Comparison of ENCODE assay signal across 8 cellular contexts in the genomic region with DNA sequence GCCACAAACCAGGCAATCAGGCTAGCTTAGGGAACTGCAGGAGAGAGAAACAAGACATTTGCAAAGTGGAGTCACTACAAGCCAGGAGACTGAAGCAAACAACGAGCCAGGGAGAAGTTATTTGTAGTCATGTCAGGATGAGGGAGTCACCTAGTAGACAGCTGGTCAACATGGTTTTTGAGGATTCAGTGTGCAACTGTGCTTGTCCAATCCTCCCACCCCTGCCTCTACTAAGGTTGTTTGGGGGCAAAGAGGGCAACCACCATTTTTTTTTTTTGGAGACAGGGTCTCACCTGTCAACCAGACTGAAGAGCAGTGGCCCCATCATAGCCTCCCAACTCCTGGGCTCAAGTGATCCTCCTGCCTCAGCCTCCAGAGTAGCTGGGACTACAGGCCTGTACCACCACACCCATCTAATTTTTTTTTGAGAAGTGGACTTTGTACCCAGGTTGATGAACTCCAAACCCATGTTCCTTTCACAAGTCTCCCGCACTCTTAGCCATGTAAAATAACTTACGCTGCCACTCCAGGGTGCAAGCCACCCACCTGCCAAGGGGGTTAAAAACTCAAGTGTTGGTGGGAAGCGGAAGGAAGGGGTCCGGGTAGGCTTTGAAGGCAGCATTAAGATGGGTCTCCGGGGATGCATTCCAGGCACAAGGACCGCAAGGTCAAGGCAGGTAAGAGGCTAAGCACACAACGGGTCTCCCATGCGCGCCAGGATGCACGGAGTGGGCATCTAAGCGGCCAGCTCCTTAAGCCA. TPM values are rescaled to one million over a fixed set of nuclear protein-coding genes. Genes with fewer than 3 reads are reported as not detected.
DNase-seq lines count a peak whose midpoint lies in the region; ATAC-seq and TF ChIP-seq lines count a peak whose summit lies in the region.

No MANE protein-coding gene starts in this region.

- no peak overlapping the region for H2AFZ ChIP-seq in GM23338

- no peaks in the 10 kb centered on the region for H3K27me3 ChIP-seq in GM23338 (ENCODE audit: insufficient read depth)

- peaks cover 17% of the 10 kb centered on the region for H3K4me1 ChIP-seq in GM23338 (ENCODE audit: insufficient read depth)

- H3F3A ChIP-seq in GM23338 (replicated peaks; ENCODE audit: low read depth), result peaks cover 59% of the 10 kb centered on the region

- H4K20me1 ChIP-seq in GM23338 (replicated peaks; ENCODE audit: insufficient read depth), result peaks cover 36% of the 10 kb centered on the region

- no peak for ATAC-seq in GM23338
- ATAC-seq in T-helper 17 cell, result no peak
- no peak for ATAC-seq in GM19397 (IDR thresholded peaks at IDR 0.05; ENCODE audit: unreplicated experiment)
- ATAC-seq in GM18520 (IDR thresholded peaks at IDR 0.05; ENCODE audit: unreplicated experiment), result no peak

- H3K27ac Mint-ChIP-seq in GM23338 (peak overlapping the region; percentile 89), T-helper 17 cell (peak overlapping the region; percentile 95)

- H3K36me3 Mint-ChIP-seq in GM23338 (ENCODE audit: low read depth) (peaks cover 52% of the 10 kb centered on the region), T-helper 17 cell (ENCODE audit: low read depth) (peaks cover 4% of the 10 kb centered on the region)

- H3K4me2 ChIP-seq in GM23338, result peak overlapping the region; percentile 99

- H3K27ac ChIP-seq in GM23338 (ENCODE audit: low read depth), result peak overlapping the region; percentile 91

- H3K4me3 ChIP-seq in GM23338 (peak overlapping the region; percentile 99), foreskin fibroblast (ENCODE audit: low read depth in 1 of 2, low read length in 2 of 2) (peak overlapping the region; percentile 78 to 96), skeletal muscle cell (ENCODE audit: low read depth, low read length) (peak overlapping the region; percentile 94)

- TF ChIP-seq CTCF in GM23338 (conservative IDR thresholded peaks at IDR 0.05; ENCODE audit: low read depth in 2 of 2) (no peak), foreskin fibroblast (IDR thresholded peaks at IDR 0.05; ENCODE audit: low read depth, low read length) (no peak)

- H3K9me3 ChIP-seq in T-helper 17 cell (ENCODE audit: control insufficient read depth, low read length, poor library complexity, severe bottlenecking), result no peaks in the 10 kb centered on the region

- H3K79me2 ChIP-seq in GM23338 (replicated peaks; ENCODE audit: insufficient read depth), result peaks cover 32% of the 10 kb centered on the region

- peaks cover 3% of the 10 kb centered on the region; the same call in 1 of the 3 replicates for H3K9me3 Mint-ChIP-seq in GM23338

- DNase-seq in GM23338 (ENCODE audit: low spot score) (no peak), T-helper 17 cell (no peak), foreskin fibroblast (peak in 1 of 2 donors; percentile 19), skeletal muscle cell (ENCODE audit: low read depth) (no peak), NCI-H446 (lab: John Stamatoyannopoulos, UW) (no peak), NCI-H2196 (lab: John Stamatoyannopoulos, UW; ENCODE audit: unreplicated experiment) (no peak)

- H3K9me2 ChIP-seq in GM23338 (ENCODE audit: insufficient read depth), result no peaks in the 10 kb centered on the region

- peak overlapping the region; percentile 97 for H3K4me3 Mint-ChIP-seq in GM23338
- H3K4me3 Mint-ChIP-seq in T-helper 17 cell, result peak overlapping the region; percentile 95

- H3K4me1 Mint-ChIP-seq in GM23338, result peaks cover 23% of the 10 kb centered on the region
- H3K4me1 Mint-ChIP-seq in T-helper 17 cell, result peaks cover 19% of the 10 kb centered on the region

- peaks cover 32% of the 10 kb centered on the region for H3K36me3 ChIP-seq in GM23338 (ENCODE audit: insufficient read depth)

- H3K27me3 Mint-ChIP-seq in GM23338 (ENCODE audit: insufficient read depth, low read depth, poor library complexity), result peaks cover 28% of the 10 kb centered on the region
- H3K27me3 Mint-ChIP-seq in T-helper 17 cell, result no peaks in the 10 kb centered on the region

TF ChIP-seq in GM23338, 12 proteins besides CTCF, POLR2A, EP300 and RAD21:
- TF ChIP-seq STAT1 (IDR thresholded peaks at IDR 0.05; ENCODE audit: unreplicated experiment), result no peak
- no peak for TF ChIP-seq JUNB (IDR thresholded peaks at IDR 0.05; ENCODE audit: unreplicated experiment)
- no peak for TF ChIP-seq NANOG (IDR thresholded peaks at IDR 0.05; ENCODE audit: borderline replicate concordance)
- TF ChIP-seq ETS1 (IDR thresholded peaks at IDR 0.05), result no peak
- no peak for TF ChIP-seq CREB1 (CRISPR knock-in tag; IDR thresholded peaks at IDR 0.05; ENCODE audit: low read depth)
- peak; percentile 12; the same call in 1 of the 2 replicates for TF ChIP-seq POLR2AphosphoS5 (IDR thresholded peaks at IDR 0.05; ENCODE audit: low read depth)
- TF ChIP-seq ZNF462 (CRISPR knock-in tag; IDR thresholded peaks at IDR 0.05), result no peak

RNA-seq across cellular contexts. Expression of gene RPL35, which starts 1.0 kb away (rescaled TPM):
- 1,202 and 1,683 TPM in 2 replicates for total RNA-seq in GM23338 (2014; rRNA removed; shearing (Covaris generic))
- polyA plus RNA-seq in GM23338 (2016; fragmentation: Nextera tagmentation; extraction: Ambion mirVana), result 4,143 and 4,572 TPM in 2 replicates
- total RNA-seq in T-helper 17 cell, result 1,000 to 10,000 TPM; 1,657 to 1,708 TPM

RNA-seq across cellular contexts. Expression of gene ARPC5L, which starts 1.2 kb away (rescaled TPM):
- total RNA-seq in GM23338 (2014; rRNA removed; shearing (Covaris generic)), result 35.9 and 41.2 TPM in 2 replicates
- 84.5 and 87.3 TPM in 2 replicates for polyA plus RNA-seq in GM23338 (2016; fragmentation: Nextera tagmentation; extraction: Ambion mirVana)
- 10 to 100 TPM; 37.5 to 44.7 TPM for total RNA-seq in T-helper 17 cell

RNA-seq across cellular contexts. Expression of gene WDR38, which starts 7.5 kb away (rescaled TPM):
- not detected in 2 replicates for total RNA-seq in GM23338 (2014; rRNA removed; shearing (Covaris generic))
- polyA plus RNA-seq in GM23338 (2016; fragmentation: Nextera tagmentation; extraction: Ambion mirVana), result not detected in 2 replicates
- total RNA-seq in T-helper 17 cell, result not detected
